Comparison of ENCODE assay signal across 23 cellular contexts in genomic region chr1:220991506-220991905, GRCh38.
DNase-seq lines count a peak whose midpoint lies in the region; ATAC-seq, FAIRE-seq and TF ChIP-seq lines count a peak whose summit lies in the region.
"Had no signal": no experiment of that assay in that cellular context is flagged by ENCODE, and none has a peak within 500 bp of the region (broad histone marks: within the 10 kb centered on the region; RNA-seq: fewer than 3 reads in every experiment).

No MANE protein-coding gene starts in this region.

- H3K27ac Mint-ChIP-seq in HFFc6: peak overlapping the region; percentile 76
- H3K27ac Mint-ChIP-seq: CD4-positive, alpha-beta memory T cell had no signal

- H3K4me3 Mint-ChIP-seq in HFFc6: peak overlapping the region; percentile 77
- H3K4me3 Mint-ChIP-seq: CD4-positive, alpha-beta memory T cell had no signal

- peaks cover 24% of the 10 kb centered on the region for H3K4me1 ChIP-seq in adipocyte (ENCODE audit: control insufficient read depth, insufficient read depth, low read length)
- peaks cover 0 to 6% of the 10 kb centered on the region in 2 donors for H3K4me1 ChIP-seq in left lung
- peaks cover 0 to 23% (median 3%) of the 10 kb centered on the region in 4 donors for H3K4me1 ChIP-seq in transverse colon
- no peaks in the 10 kb centered on the region for H3K4me1 ChIP-seq in breast epithelium

- H3K36me3 ChIP-seq in adipocyte (ENCODE audit: control insufficient read depth, insufficient read depth, low read length, severe bottlenecking): no peaks in the 10 kb centered on the region
- H3K36me3 ChIP-seq in left lung: no peaks in the 10 kb centered on the region
- no peaks in the 10 kb centered on the region for H3K36me3 ChIP-seq in transverse colon
- no peaks in the 10 kb centered on the region for H3K36me3 ChIP-seq in breast epithelium
- H3K36me3 ChIP-seq: BLaER1 treated with 17β-estradiol and CSF1 and Interleukin-3, amounts not matched to agents 10 nM and 100 nM had no signal

- 59 to 76% methylated on average over 3 to 4 of the region's 4 CpGs for WGBS in transverse colon (ENCODE audit: low coverage in 1 of 2), 2 donors

- no peak overlapping the region for H3K9ac ChIP-seq in adipocyte (ENCODE audit: low read length)
- H3K9ac ChIP-seq: BLaER1 treated with 17β-estradiol and CSF1 and Interleukin-3, amounts not matched to agents 10 nM and 100 nM; KMS-11 had no signal

- peaks cover 43% of the 10 kb centered on the region for H3K4me1 Mint-ChIP-seq in HFFc6 (ENCODE audit: low read depth)
- H3K4me1 Mint-ChIP-seq: CD4-positive, alpha-beta memory T cell had no signal

- no peak for FAIRE-seq in frontal cortex (lab: Jason Lieb, UNC)
- FAIRE-seq: GM12891, H1 had no signal

- peak overlapping the region; percentile 70 for H3K4me3 ChIP-seq in adipocyte (ENCODE audit: low read length)
- H3K4me3 ChIP-seq in left lung: no peak overlapping the region
- H3K4me3 ChIP-seq in transverse colon: no peak overlapping the region
- H3K4me3 ChIP-seq in breast epithelium: no peak overlapping the region
- H3K4me3 ChIP-seq: BLaER1 treated with 17β-estradiol and CSF1 and Interleukin-3, amounts not matched to agents 10 nM and 100 nM had no signal

- H3K27me3 Mint-ChIP-seq in HFFc6 (ENCODE audit: insufficient read depth): no peaks in the 10 kb centered on the region; the same call in none of the 2 replicates
- H3K27me3 Mint-ChIP-seq: CD4-positive, alpha-beta memory T cell had no signal

- no peak for TF ChIP-seq CTCF in HFFc6 (IDR thresholded peaks at IDR 0.05)
- no peak for TF ChIP-seq CTCF in left lung (IDR thresholded peaks at IDR 0.05)
- TF ChIP-seq CTCF in transverse colon (IDR thresholded peaks at IDR 0.05): no peak
- no peak for TF ChIP-seq CTCF in breast epithelium (IDR thresholded peaks at IDR 0.05)

- ATAC-seq in left lung (peak; percentile 24), HG03159 (IDR thresholded peaks at IDR 0.05; ENCODE audit: unreplicated experiment) (no peak)
- ATAC-seq: Right ventricle myocardium inferior had no signal

- H3K9me3 ChIP-seq in adipocyte (ENCODE audit: control insufficient read depth, low read length) (no peaks in the 10 kb centered on the region), left lung (no peaks in the 10 kb centered on the region), transverse colon (no peaks in the 10 kb centered on the region), breast epithelium (no peaks in the 10 kb centered on the region)

- no peak for TF ChIP-seq EP300 in transverse colon (IDR thresholded peaks at IDR 0.05; ENCODE audit: low read depth)

- in situ Hi-C loops in transverse colon (cut with MboI; ENCODE audit: low pct_ligation_motif_present in 1 of 4, low pct_unique_long_range_greater_than_20kb in 1 of 4, low sequenced_read_pairs in 3 of 4): no loop called here

- TF ChIP-seq POLR2A in transverse colon (IDR thresholded peaks at IDR 0.05) (no peak), breast epithelium (IDR thresholded peaks at IDR 0.05) (no peak)

- no peaks in the 10 kb centered on the region for H3K36me3 Mint-ChIP-seq in HFFc6 (ENCODE audit: low read depth)
- H3K36me3 Mint-ChIP-seq: CD4-positive, alpha-beta memory T cell had no signal

- no peaks in the 10 kb centered on the region for H3K9me3 Mint-ChIP-seq in HFFc6

- intact Hi-C loops in left lung (cut with DNase I) (no loop called here), transverse colon (cut with DNase I; ENCODE audit: low total_unique reads) (no loop called here), breast epithelium (cut with DNase I; ENCODE audit: low total_unique reads) (no loop called here)

- H3K27me3 ChIP-seq in adipocyte (replicated peaks; ENCODE audit: control insufficient read depth, insufficient read depth, low read length): no peaks in the 10 kb centered on the region
- peaks cover 0 to 5% of the 10 kb centered on the region in 2 donors for H3K27me3 ChIP-seq in left lung
- H3K27me3 ChIP-seq in transverse colon: no peaks in the 10 kb centered on the region
- H3K27me3 ChIP-seq in breast epithelium: peaks cover 0 to 5% of the 10 kb centered on the region in 2 donors
- H3K27me3 ChIP-seq: BLaER1 treated with 17β-estradiol and CSF1 and Interleukin-3, amounts not matched to agents 10 nM and 100 nM had no signal

- H3K27ac ChIP-seq in left lung (no peak overlapping the region), transverse colon (peak overlapping the region; percentile 42 to 63 (median 54)), breast epithelium (no peak overlapping the region)
- H3K27ac ChIP-seq: KMS-11 had no signal

- DNase-seq in HFFc6 (no peak), adipocyte (ENCODE audit: low read depth) (no peak), left lung (no peak), transverse colon (no peak), frontal cortex (ENCODE audit: low spot score in 2 of 2) (no peak), NCI-H2227 treated with DMSO at 0.1 percent for 48 hours (lab: John Stamatoyannopoulos, UW) (no peak), breast epithelium (ENCODE audit: low spot score in 2 of 2) (no peak)
- DNase-seq: ACHN; CD4-positive, alpha-beta memory T cell; DND-41; IMR-90; MV-4-11; NCI-H1105 treated with DMSO at 0.1 percent for 48 hours; NCI-H2029 treated with DMSO at 0.1 percent for 48 hours; NCI-H345; OCI-M1; SW 1271 had no signal

Comparison
In these comparisons a context has a peak if more than half of its experiments do, and no peak if none do; other contexts are left out.
1. H3K27ac ChIP-seq: peak in transverse colon (4 of 4); none in left lung (0 of 2) and breast epithelium (0 of 2).